Comparison of ENCODE assay signal across 18 cellular contexts in the genomic region with DNA sequence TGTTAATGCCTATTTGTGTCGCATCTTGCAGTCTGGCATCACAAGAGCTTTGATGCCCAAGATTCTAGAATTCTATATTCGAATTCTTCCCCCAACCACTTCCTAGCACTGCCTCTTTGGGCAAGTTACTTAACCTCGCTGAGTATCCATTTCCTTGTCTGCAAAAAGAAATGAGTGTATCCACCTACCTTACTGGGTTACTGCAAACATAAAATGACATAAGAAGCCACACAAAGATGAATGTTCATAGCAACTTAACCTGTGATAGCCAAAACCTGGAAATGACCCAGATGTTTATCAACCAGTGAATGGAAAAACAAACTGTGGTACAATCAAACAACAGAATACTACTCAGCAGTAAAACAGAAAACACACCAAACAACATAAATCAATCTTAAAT. TPM values are rescaled to one million over a fixed set of nuclear protein-coding genes. Genes with fewer than 3 reads are reported as not detected.
DNase-seq lines count a peak whose midpoint lies in the region; TF ChIP-seq lines count a peak whose summit lies in the region.
"Had no signal": no experiment of that assay in that cellular context is flagged by ENCODE, and none has a peak within 500 bp of the region (broad histone marks: within the 10 kb centered on the region; RNA-seq: fewer than 3 reads in every experiment).

No MANE protein-coding gene starts in this region.

- no peaks in the 10 kb centered on the region for H3K27me3 Mint-ChIP-seq in activated CD4-positive, alpha-beta memory T cell treated with anti-CD3 and anti-CD28 coated beads, Interleukin-2, amount 10 ng/mL, durations not matched to agents 7 days and 5 days
- H3K27me3 Mint-ChIP-seq in activated CD4-positive, alpha-beta memory T cell treated with anti-CD3 and anti-CD28 coated beads for 36 hours: no peaks in the 10 kb centered on the region
- H3K27me3 Mint-ChIP-seq in T-helper 2 cell treated with Interferon-gamma antibody and Interleukin-4, amounts not matched to agents 5 μg/mL and 100 μg/mL, for 36 hours (ENCODE audit: low read depth): no peaks in the 10 kb centered on the region
- H3K27me3 Mint-ChIP-seq in immature natural killer cell (ENCODE audit: low read depth in 3 of 3): peaks cover 0 to 5% (median 1%) of the 10 kb centered on the region in 3 donors
- H3K27me3 Mint-ChIP-seq: IgD-negative memory B cell had no signal

- H3K4me2 ChIP-seq in DOHH2 (ENCODE audit: low read length): peak overlapping the region; percentile 5; the same call in 1 of the 2 replicates
- H3K4me2 ChIP-seq: BLaER1 had no signal

- H3K27ac ChIP-seq in DOHH2 (ENCODE audit: low read depth, low read length) (no peak overlapping the region), esophagus muscularis mucosa (replicated peaks in 1 of 4) (peak overlapping the region in 3 of 4 donors; percentile 63 to 69 (median 65))
- H3K27ac ChIP-seq: BLaER1, GM23248 had no signal

- peaks cover 84% of the 10 kb centered on the region for H3K36me3 Mint-ChIP-seq in activated CD4-positive, alpha-beta memory T cell treated with anti-CD3 and anti-CD28 coated beads, Interleukin-2, amount 10 ng/mL, durations not matched to agents 7 days and 5 days (ENCODE audit: low read depth)
- peaks cover 47% of the 10 kb centered on the region for H3K36me3 Mint-ChIP-seq in activated CD4-positive, alpha-beta memory T cell treated with anti-CD3 and anti-CD28 coated beads for 36 hours
- peaks cover 54% of the 10 kb centered on the region for H3K36me3 Mint-ChIP-seq in T-helper 2 cell treated with Interferon-gamma antibody and Interleukin-4, amounts not matched to agents 5 μg/mL and 100 μg/mL, for 36 hours (ENCODE audit: low read depth)
- peaks cover 21 to 53% (median 26%) of the 10 kb centered on the region in 3 donors for H3K36me3 Mint-ChIP-seq in immature natural killer cell

- H3F3A ChIP-seq in DOHH2 (ENCODE audit: control insufficient read depth, insufficient read depth): peaks cover 12% of the 10 kb centered on the region

- intact Hi-C loops in activated CD4-positive, alpha-beta memory T cell treated with anti-CD3 and anti-CD28 coated beads for 36 hours (cut with micrococcal nuclease): no loop called here
- intact Hi-C loops in esophagus muscularis mucosa (cut with DNase I): no loop called here

- CTCF ChIA-PET in activated CD4-positive, alpha-beta memory T cell treated with anti-CD3 and anti-CD28 coated beads, Interleukin-2, amount 10 ng/mL, durations not matched to agents 7 days and 5 days (lab: Charles Lee): no interaction called here
- CTCF ChIA-PET in activated CD4-positive, alpha-beta memory T cell treated with anti-CD3 and anti-CD28 coated beads for 36 hours (lab: Charles Lee): no interaction called here

- H3K79me2 ChIP-seq in DOHH2 (ENCODE audit: control insufficient read depth, low read length): peaks cover 100% of the 10 kb centered on the region

- H3K4me1 ChIP-seq in DOHH2 (ENCODE audit: control insufficient read depth, low read length) (peaks cover 86% of the 10 kb centered on the region), esophagus muscularis mucosa (peaks cover 13 to 51% (median 42%) of the 10 kb centered on the region in 4 donors)
- H3K4me1 ChIP-seq: HAP-1 had no signal

- H3K9me3 ChIP-seq in DOHH2 (ENCODE audit: control insufficient read depth, insufficient read depth, low read length) (no peaks in the 10 kb centered on the region), esophagus muscularis mucosa (no peaks in the 10 kb centered on the region)
- H3K9me3 ChIP-seq: HAP-1 had no signal

- no peak for DNase-seq in activated CD4-positive, alpha-beta memory T cell treated with anti-CD3 and anti-CD28 coated beads, Interleukin-2, amount 10 ng/mL, durations not matched to agents 7 days and 5 days
- no peak for DNase-seq in activated CD4-positive, alpha-beta memory T cell treated with anti-CD3 and anti-CD28 coated beads for 36 hours
- DNase-seq in T-helper 2 cell treated with Interferon-gamma antibody and Interleukin-4, amounts not matched to agents 5 μg/mL and 100 μg/mL, for 36 hours (ENCODE audit: low spot score): no peak
- DNase-seq in esophagus muscularis mucosa (ENCODE audit: extremely low spot score): no peak
- DNase-seq in immature natural killer cell: no peak
- no peak for DNase-seq in dermis blood vessel endothelial cell
- DNase-seq: Calu3; CD8-positive, alpha-beta T cell; DMS53; GM23248; Kasumi-1; MM.1S; NCI-H1092; NCI-H1436 treated with DMSO at 0.1 percent for 48 hours had no signal

- no peaks in the 10 kb centered on the region for H3K9me3 Mint-ChIP-seq in activated CD4-positive, alpha-beta memory T cell treated with anti-CD3 and anti-CD28 coated beads, Interleukin-2, amount 10 ng/mL, durations not matched to agents 7 days and 5 days
- no peaks in the 10 kb centered on the region for H3K9me3 Mint-ChIP-seq in activated CD4-positive, alpha-beta memory T cell treated with anti-CD3 and anti-CD28 coated beads for 36 hours
- no peaks in the 10 kb centered on the region for H3K9me3 Mint-ChIP-seq in T-helper 2 cell treated with Interferon-gamma antibody and Interleukin-4, amounts not matched to agents 5 μg/mL and 100 μg/mL, for 36 hours
- no peaks in the 10 kb centered on the region for H3K9me3 Mint-ChIP-seq in immature natural killer cell
- H3K9me3 Mint-ChIP-seq: CD8-positive, alpha-beta T cell; IgD-negative memory B cell had no signal

- POLR2A ChIA-PET in activated CD4-positive, alpha-beta memory T cell treated with anti-CD3 and anti-CD28 coated beads, Interleukin-2, amount 10 ng/mL, durations not matched to agents 7 days and 5 days (lab: Charles Lee): interaction anchor here (1.4 kb wide), 1 partner anchor 20 kb away, joined by 3 read pairs; no protein-coding TSS in a partner anchor
- POLR2A ChIA-PET in activated CD4-positive, alpha-beta memory T cell treated with anti-CD3 and anti-CD28 coated beads for 36 hours (lab: Charles Lee): interaction anchor here (0.6 kb wide), 1 partner anchor 13 kb away, joined by 3 read pairs; no protein-coding TSS in a partner anchor

- peaks cover 23% of the 10 kb centered on the region for H3K4me1 Mint-ChIP-seq in activated CD4-positive, alpha-beta memory T cell treated with anti-CD3 and anti-CD28 coated beads, Interleukin-2, amount 10 ng/mL, durations not matched to agents 7 days and 5 days
- peaks cover 32% of the 10 kb centered on the region for H3K4me1 Mint-ChIP-seq in activated CD4-positive, alpha-beta memory T cell treated with anti-CD3 and anti-CD28 coated beads for 36 hours (ENCODE audit: low read depth)
- peaks cover 24% of the 10 kb centered on the region for H3K4me1 Mint-ChIP-seq in T-helper 2 cell treated with Interferon-gamma antibody and Interleukin-4, amounts not matched to agents 5 μg/mL and 100 μg/mL, for 36 hours (ENCODE audit: low read depth)
- H3K4me1 Mint-ChIP-seq in immature natural killer cell: peaks cover 44 to 74% of the 10 kb centered on the region in 2 donors

- no peaks in the 10 kb centered on the region for H3K9me2 ChIP-seq in DOHH2 (replicated peaks; ENCODE audit: control insufficient read depth, low read length)

- H3K27me3 ChIP-seq in DOHH2 (ENCODE audit: control insufficient read depth, low read length) (no peaks in the 10 kb centered on the region), esophagus muscularis mucosa (no peaks in the 10 kb centered on the region)
- H3K27me3 ChIP-seq: BLaER1 had no signal

- TF ChIP-seq CTCF in DOHH2 (IDR thresholded peaks at IDR 0.05; ENCODE audit: low read depth, low read length, poor library complexity, severe bottlenecking): no peak
- TF ChIP-seq CTCF in esophagus muscularis mucosa (IDR thresholded peaks at IDR 0.05): no peak

- H3K4me3 ChIP-seq in DOHH2 (ENCODE audit: low read length) (no peak overlapping the region), esophagus muscularis mucosa (no peak overlapping the region)
- H3K4me3 ChIP-seq: BLaER1, GM23248, HAP-1 had no signal

- H3K36me3 ChIP-seq in DOHH2 (ENCODE audit: control insufficient read depth, low read length): peaks cover 98% of the 10 kb centered on the region
- peaks cover 0 to 62% (median 19%) of the 10 kb centered on the region in 4 donors for H3K36me3 ChIP-seq in esophagus muscularis mucosa
- H3K36me3 ChIP-seq: HAP-1 had no signal

- 100% methylated on average over 3 of the region's 3 CpGs for WGBS in esophagus muscularis mucosa

- H3K27ac Mint-ChIP-seq in activated CD4-positive, alpha-beta memory T cell treated with anti-CD3 and anti-CD28 coated beads, Interleukin-2, amount 10 ng/mL, durations not matched to agents 7 days and 5 days: peak overlapping the region; percentile 37
- no peak overlapping the region for H3K27ac Mint-ChIP-seq in activated CD4-positive, alpha-beta memory T cell treated with anti-CD3 and anti-CD28 coated beads for 36 hours
- H3K27ac Mint-ChIP-seq in T-helper 2 cell treated with Interferon-gamma antibody and Interleukin-4, amounts not matched to agents 5 μg/mL and 100 μg/mL, for 36 hours: peak overlapping the region; percentile 29
- H3K27ac Mint-ChIP-seq in immature natural killer cell: peak overlapping the region in 1 of 6 donors; percentile 36
- H3K27ac Mint-ChIP-seq: CD8-positive, alpha-beta T cell had no signal

- peaks cover 46% of the 10 kb centered on the region for H4K20me1 ChIP-seq in DOHH2 (ENCODE audit: control insufficient read depth, insufficient read depth, low read depth, low read length)

- no peak for TF ChIP-seq POLR2A in esophagus muscularis mucosa (IDR thresholded peaks at IDR 0.05; ENCODE audit: low read depth)

- H3K4me3 Mint-ChIP-seq in activated CD4-positive, alpha-beta memory T cell treated with anti-CD3 and anti-CD28 coated beads, Interleukin-2, amount 10 ng/mL, durations not matched to agents 7 days and 5 days: no peak overlapping the region
- no peak overlapping the region for H3K4me3 Mint-ChIP-seq in activated CD4-positive, alpha-beta memory T cell treated with anti-CD3 and anti-CD28 coated beads for 36 hours
- no peak overlapping the region for H3K4me3 Mint-ChIP-seq in T-helper 2 cell treated with Interferon-gamma antibody and Interleukin-4, amounts not matched to agents 5 μg/mL and 100 μg/mL, for 36 hours
- H3K4me3 Mint-ChIP-seq in immature natural killer cell: no peak overlapping the region
- H3K4me3 Mint-ChIP-seq: CD8-positive, alpha-beta T cell; IgD-negative memory B cell had no signal

- no peak for TF ChIP-seq EP300 in esophagus muscularis mucosa (IDR thresholded peaks at IDR 0.05)

RNA-seq across cellular contexts. Expression of gene RFTN1, which starts 24.9 kb away (rescaled TPM):
- 10 to 100 TPM; 74.9 to 75.1 TPM for total RNA-seq in activated CD4-positive, alpha-beta memory T cell treated with anti-CD3 and anti-CD28 coated beads, Interleukin-2, amount 10 ng/mL, durations not matched to agents 7 days and 5 days
- total RNA-seq in activated CD4-positive, alpha-beta memory T cell treated with anti-CD3 and anti-CD28 coated beads for 36 hours: 100 to 1,000 TPM; 104 to 106 TPM
- total RNA-seq in esophagus muscularis mucosa: 100 to 1,000 TPM in 2 of 4 donors, 10 to 100 TPM in 2; 79.7 to 142 (median 104) TPM
- polyA plus RNA-seq in immature natural killer cell: 100 to 1,000 TPM in 2 of 3 donors, 10 to 100 TPM in 1; 96.5 to 194 (median 109) TPM
- 47.3 and 47.8 TPM in 2 replicates for total RNA-seq in dermis blood vessel endothelial cell
